Comparison of ENCODE assay signal across 7 cellular contexts in genomic region chr1:216528816-216529215, GRCh38.
A peak's percentile ranks its signal among the peaks of the same experiment; 100 is the strongest.
DNase-seq lines count a peak whose midpoint lies in the region; ATAC-seq and TF ChIP-seq lines count a peak whose summit lies in the region.

No MANE protein-coding gene starts in this region.

- no peak overlapping the region for H3K4me2 ChIP-seq in trophoblast cell (ENCODE audit: low read length)

- H3K18ac ChIP-seq in trophoblast cell (ENCODE audit: low read length): no peak overlapping the region

- no peaks in the 10 kb centered on the region for H3K9me3 ChIP-seq in trophoblast cell (ENCODE audit: insufficient read depth, low read depth, low read length)
- H3K9me3 ChIP-seq in endodermal cell (ENCODE audit: control insufficient read depth, low read length): no peaks in the 10 kb centered on the region

- H2BK5ac ChIP-seq in trophoblast cell (ENCODE audit: low read depth, low read length, poor library complexity): no peak overlapping the region

- no peaks in the 10 kb centered on the region for H3K27me3 ChIP-seq in trophoblast cell (ENCODE audit: insufficient read depth, low read length)
- no peaks in the 10 kb centered on the region for H3K27me3 ChIP-seq in endodermal cell (ENCODE audit: control insufficient read depth, insufficient read depth, low read length, poor library complexity, severe bottlenecking)

- peak; percentile 86 for ATAC-seq in GM19023 (IDR thresholded peaks at IDR 0.05; ENCODE audit: unreplicated experiment)
- ATAC-seq in HG02678 (IDR thresholded peaks at IDR 0.05; ENCODE audit: unreplicated experiment): peak; percentile 85

- H4K91ac ChIP-seq in trophoblast cell (ENCODE audit: low read depth, low read length): no peak overlapping the region

- no peak overlapping the region for H2BK12ac ChIP-seq in trophoblast cell (ENCODE audit: low read length)

- no peaks in the 10 kb centered on the region for H3K9me3 Mint-ChIP-seq in T-helper 2 cell treated with Interferon-gamma antibody and Interleukin-4, amounts not matched to agents 5 μg/mL and 100 μg/mL, for 36 hours
- H3K9me3 Mint-ChIP-seq in endodermal cell: no peaks in the 10 kb centered on the region

- H3K36me3 Mint-ChIP-seq in T-helper 2 cell treated with Interferon-gamma antibody and Interleukin-4, amounts not matched to agents 5 μg/mL and 100 μg/mL, for 36 hours (ENCODE audit: low read depth): no peaks in the 10 kb centered on the region
- no peaks in the 10 kb centered on the region for H3K36me3 Mint-ChIP-seq in endodermal cell (ENCODE audit: low read depth)

- H3K9ac ChIP-seq in trophoblast cell (ENCODE audit: low read length): no peak overlapping the region
- no peak overlapping the region for H3K9ac ChIP-seq in endodermal cell (ENCODE audit: extremely low read depth, low read length, poor library complexity, severe bottlenecking)

- no peaks in the 10 kb centered on the region for H3K4me1 ChIP-seq in trophoblast cell (ENCODE audit: control insufficient read depth in 1 of 2, insufficient read depth in 2 of 2, low read length in 2 of 2)
- H3K4me1 ChIP-seq in endodermal cell (ENCODE audit: control insufficient read depth, insufficient read depth, low read length): no peaks in the 10 kb centered on the region

- no peak overlapping the region for H2AFZ ChIP-seq in trophoblast cell (ENCODE audit: insufficient read depth, low read length, poor library complexity)

- no peaks in the 10 kb centered on the region for H3K27me3 Mint-ChIP-seq in T-helper 2 cell treated with Interferon-gamma antibody and Interleukin-4, amounts not matched to agents 5 μg/mL and 100 μg/mL, for 36 hours (ENCODE audit: low read depth)
- H3K27me3 Mint-ChIP-seq in endodermal cell (ENCODE audit: insufficient read depth): no peaks in the 10 kb centered on the region

- no peak overlapping the region for H2BK120ac ChIP-seq in trophoblast cell (ENCODE audit: insufficient read depth, low read length, poor library complexity)

- no peak overlapping the region for H2AK5ac ChIP-seq in trophoblast cell (ENCODE audit: low read length)

- H3K4me3 Mint-ChIP-seq in T-helper 2 cell treated with Interferon-gamma antibody and Interleukin-4, amounts not matched to agents 5 μg/mL and 100 μg/mL, for 36 hours: no peak overlapping the region
- no peak overlapping the region for H3K4me3 Mint-ChIP-seq in endodermal cell

- no peaks in the 10 kb centered on the region for H3K79me2 ChIP-seq in trophoblast cell (ENCODE audit: control insufficient read depth, insufficient read depth, low read length, poor library complexity)

- H3K4me3 ChIP-seq in LNCaP clone FGC (ENCODE audit: low read depth, low read length): no peak overlapping the region
- H3K4me3 ChIP-seq in trophoblast cell (ENCODE audit: low read depth, low read length): no peak overlapping the region
- H3K4me3 ChIP-seq in endodermal cell (ENCODE audit: low read length): no peak overlapping the region

- H3K4me1 Mint-ChIP-seq in T-helper 2 cell treated with Interferon-gamma antibody and Interleukin-4, amounts not matched to agents 5 μg/mL and 100 μg/mL, for 36 hours (ENCODE audit: low read depth): no peaks in the 10 kb centered on the region
- peaks cover 22% of the 10 kb centered on the region for H3K4me1 Mint-ChIP-seq in endodermal cell

- no peak overlapping the region for H3K27ac Mint-ChIP-seq in T-helper 2 cell treated with Interferon-gamma antibody and Interleukin-4, amounts not matched to agents 5 μg/mL and 100 μg/mL, for 36 hours
- no peak overlapping the region for H3K27ac Mint-ChIP-seq in endodermal cell

- H3K23ac ChIP-seq in trophoblast cell (ENCODE audit: low read length): no peak overlapping the region

- H4K8ac ChIP-seq in trophoblast cell (ENCODE audit: low read depth, low read length): no peak overlapping the region

- H3K27ac ChIP-seq in trophoblast cell (ENCODE audit: low read depth, low read length): no peak overlapping the region
- H3K27ac ChIP-seq in endodermal cell (ENCODE audit: low read depth, low read length): no peak overlapping the region

- H4K12ac ChIP-seq in trophoblast cell (ENCODE audit: low read depth, low read length): no peak overlapping the region

- no peak for TF ChIP-seq CTCF in LNCaP clone FGC (IDR thresholded peaks at IDR 0.05; ENCODE audit: control insufficient read depth, extremely low read depth, insufficient read depth)
- no peak for TF ChIP-seq CTCF in endodermal cell (conservative IDR thresholded peaks at IDR 0.05)

- WGBS in trophoblast cell (ENCODE audit: extremely low coverage, insufficient coverage, insufficient read length): no CpG with 5 or more reads among the region's 1 CpG
- WGBS in endodermal cell (ENCODE audit: insufficient coverage in 1 of 2, insufficient read length in 1 of 2), 2 experiments: 52% methylated on average over 1 of the region's 1 CpG; no CpG with 5 or more reads in 1 of the 2 experiments

- DNase-seq in LNCaP clone FGC (ENCODE audit: low read depth) (peak; percentile 86), trophoblast cell (peak; percentile 27 to 84), T-helper 9 cell (no peak), endodermal cell (no peak)
- no peak for DNase-seq in T-helper 2 cell treated with Interferon-gamma antibody and Interleukin-4, amounts not matched to agents 5 μg/mL and 100 μg/mL, for 36 hours (ENCODE audit: low spot score)

- H3K14ac ChIP-seq in trophoblast cell (ENCODE audit: low read length): no peak overlapping the region

- no peaks in the 10 kb centered on the region for H3K79me1 ChIP-seq in trophoblast cell (ENCODE audit: low read length)

- H3K36me3 ChIP-seq in trophoblast cell (ENCODE audit: control insufficient read depth in 1 of 2, insufficient read depth in 2 of 2, low read length in 2 of 2): no peaks in the 10 kb centered on the region
- no peaks in the 10 kb centered on the region for H3K36me3 ChIP-seq in endodermal cell (ENCODE audit: control insufficient read depth, insufficient read depth, low read length)

- H3K4ac ChIP-seq in trophoblast cell (ENCODE audit: low read depth, low read length): no peak overlapping the region

Comparison
In these comparisons a context has a peak if more than half of its experiments do, and no peak if none do; other contexts are left out.
1. DNase-seq: peak in LNCaP clone FGC (single experiment) and trophoblast cell (2 of 2); none in T-helper 9 cell (single experiment), T-helper 2 cell treated with Interferon-gamma antibody and Interleukin-4, amounts not matched to agents 5 μg/mL and 100 μg/mL, for 36 hours (single experiment) and endodermal cell (single experiment).